ENCODE assay signal across 18 cellular contexts in genomic region chr2:56465491-56465890, GRCh38.
DNase-seq lines count a peak whose midpoint lies in the region; TF ChIP-seq lines count a peak whose summit lies in the region.
"Had no signal": no experiment of that assay in that cellular context is flagged by ENCODE, and none has a peak within 500 bp of the region (broad histone marks: within the 10 kb centered on the region; RNA-seq: fewer than 3 reads in every experiment).

No MANE protein-coding gene starts in this region.

- no peaks in the 10 kb centered on the region for H3K9me3 Mint-ChIP-seq in endothelial cell (ENCODE audit: unreplicated experiment)

- no peak overlapping the region for H3K4me3 Mint-ChIP-seq in endothelial cell (ENCODE audit: unreplicated experiment)
- H3K4me3 Mint-ChIP-seq: CD4-positive, alpha-beta T cell had no signal

- no peaks in the 10 kb centered on the region for H3K36me3 Mint-ChIP-seq in endothelial cell (ENCODE audit: low read depth, unreplicated experiment)

- no peak overlapping the region for H3K27ac Mint-ChIP-seq in endothelial cell (ENCODE audit: unreplicated experiment)
- H3K27ac Mint-ChIP-seq: CD4-positive, alpha-beta T cell had no signal

- no peak for TF ChIP-seq CTCF in choroid plexus epithelial cell (conservative IDR thresholded peaks at IDR 0.05; ENCODE audit: low read depth, low read length)
- no peak for TF ChIP-seq CTCF in endothelial cell (IDR thresholded peaks at IDR 0.05; ENCODE audit: unreplicated experiment)

- H3K4me3 ChIP-seq in choroid plexus epithelial cell (ENCODE audit: low read depth, low read length) = no peak overlapping the region

- DNase-seq in EL (peak; percentile 44), LHCN-M2 (ENCODE audit: low read depth) (peak; percentile 38), choroid plexus epithelial cell (ENCODE audit: low read depth) (peak; percentile 6), renal cortical epithelial cell (ENCODE audit: low read depth) (peak; percentile 10), endothelial cell (ENCODE audit: low spot score) (no peak), H4 (ENCODE audit: low spot score) (no peak), NCI-H187 (lab: John Stamatoyannopoulos, UW) (no peak), NCI-H2081 treated with DMSO at 0.1 percent for 48 hours (lab: John Stamatoyannopoulos, UW) (no peak)
- DNase-seq: Caco-2; CD4-positive, alpha-beta T cell; DMS153; GOT3; Kasumi-1; NCI-H1092 treated with DMSO at 0.1 percent for 48 hours; NCI-H2227 treated with DMSO at 0.1 percent for 48 hours; NCI-H526; PC-3; SIG-M5 had no signal

- H3K4me1 Mint-ChIP-seq in endothelial cell (ENCODE audit: unreplicated experiment) = no peaks in the 10 kb centered on the region

- H3K27me3 Mint-ChIP-seq in endothelial cell (ENCODE audit: unreplicated experiment) = no peaks in the 10 kb centered on the region
- H3K27me3 Mint-ChIP-seq: CD4-positive, alpha-beta T cell had no signal

Comparison
In these comparisons a context has a peak if more than half of its experiments do, and no peak if none do; other contexts are left out.
1. DNase-seq: peak in EL (single experiment), LHCN-M2 (single experiment), choroid plexus epithelial cell (single experiment) and renal cortical epithelial cell (single experiment); none in endothelial cell (single experiment), H4 (single experiment), NCI-H187 (0 of 2) and NCI-H2081 treated with DMSO at 0.1 percent for 48 hours (single experiment).